9 cellular contexts compared by ENCODE assay signal in the genomic region with DNA sequence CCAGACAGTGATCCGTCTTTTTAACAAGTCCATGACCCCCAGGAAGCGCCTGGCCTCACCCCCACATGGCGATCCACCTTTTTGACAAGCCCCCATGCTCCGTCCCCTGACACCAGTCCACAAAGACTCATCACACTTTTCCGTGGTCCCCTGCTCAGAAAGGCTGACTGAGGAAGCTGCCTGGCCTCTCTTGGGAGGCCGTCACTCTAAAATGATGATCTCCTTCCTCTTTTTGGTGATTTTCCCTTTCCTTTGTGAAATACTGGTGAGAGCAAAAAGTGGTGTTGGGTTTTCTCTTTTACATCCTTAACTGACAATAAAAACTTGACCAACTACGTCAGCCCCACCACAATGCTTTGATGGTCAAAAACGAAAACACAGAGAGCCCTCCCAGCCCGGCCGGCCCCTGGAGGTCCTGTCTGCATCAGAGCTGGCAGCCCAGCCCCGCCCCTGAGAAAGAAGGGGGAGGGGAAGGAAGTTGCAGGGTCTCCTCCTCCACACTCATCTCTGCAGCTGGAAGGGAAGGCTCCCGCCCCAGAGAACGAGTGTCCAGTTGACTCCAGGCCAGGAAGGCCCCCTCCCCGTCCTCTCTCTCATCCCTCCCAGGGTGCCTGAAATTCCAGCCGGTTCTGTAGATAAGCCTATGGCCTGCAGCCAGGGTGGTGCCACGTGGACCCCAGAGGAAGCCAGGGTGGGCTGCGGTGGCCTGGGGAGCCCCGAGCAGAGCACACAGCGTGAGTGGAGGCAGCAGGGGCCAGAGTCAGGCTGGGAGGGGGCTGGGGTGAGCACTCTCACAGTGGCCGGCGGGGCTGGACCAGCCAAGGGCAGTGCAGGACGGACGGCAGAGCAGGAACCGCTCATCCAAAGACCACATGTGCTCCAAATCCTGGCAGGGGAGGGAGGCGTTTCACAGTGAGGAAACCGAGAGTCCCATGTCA. TPM values are rescaled to one million over a fixed set of nuclear protein-coding genes. Genes with fewer than 3 reads are reported as not detected.
DNase-seq lines count a peak whose midpoint lies in the region; ATAC-seq and TF ChIP-seq lines count a peak whose summit lies in the region.
"Had no signal": no experiment of that assay in that cellular context is flagged by ENCODE, and none has a peak within 500 bp of the region (broad histone marks: within the 10 kb centered on the region; RNA-seq: fewer than 3 reads in every experiment).

No MANE protein-coding gene starts in this region.

- POLR2A ChIA-PET in HEK293 (lab: Yijun Ruan, JAX): no interaction called here

- no peak overlapping the region for H3K27ac ChIP-seq in HEK293 (ENCODE audit: extremely low read depth, low read depth, low read length)
- H3K27ac ChIP-seq: KMS-11 had no signal

- no peaks in the 10 kb centered on the region for H3K4me1 ChIP-seq in HEK293 (ENCODE audit: control insufficient read depth, insufficient read depth, low read length)
- peaks cover 27% of the 10 kb centered on the region for H3K4me1 ChIP-seq in mucosa of descending colon (ENCODE audit: low read depth)

- peak overlapping the region; percentile 8; the same call in 1 of the 2 replicates for H3K4me3 ChIP-seq in GM12865 (ENCODE audit: low read depth, low read length)
- H3K4me3 ChIP-seq in HEK293 (ENCODE audit: low read depth, low read length): no peak overlapping the region
- no peak overlapping the region for H3K4me3 ChIP-seq in mucosa of descending colon

- intact Hi-C loops in mucosa of descending colon (cut with DNase I, micrococcal nuclease): no loop called here

- CTCF ChIA-PET in HEK293 (lab: Yijun Ruan, JAX): interaction anchor here (0.9 kb wide), 1 partner anchor 10 kb away, joined by 3 read pairs; no protein-coding TSS in a partner anchor

- no peak for ATAC-seq in mucosa of descending colon

- DNase-seq in GM12865 (ENCODE audit: low read depth) (peak; percentile 89), NAMALWA (ENCODE audit: low spot score) (peak; percentile 43), dermis blood vessel endothelial cell (peak; percentile 54), mucosa of descending colon (peak; percentile 64 to 73 (median 68)), NCI-H187 (lab: John Stamatoyannopoulos, UW) (no peak), NCI-H2029 (lab: John Stamatoyannopoulos, UW) (no peak), HK-2 (ENCODE audit: unreplicated experiment) (no peak)

- no peaks in the 10 kb centered on the region for H3K9me3 ChIP-seq in HEK293 (ENCODE audit: control insufficient read depth, insufficient read depth, low read depth, low read length)
- no peaks in the 10 kb centered on the region for H3K9me3 ChIP-seq in mucosa of descending colon

- TF ChIP-seq CTCF in GM12865 (IDR thresholded peaks at IDR 0.05; ENCODE audit: insufficient read depth, low read depth, low read length, missing control alignments) (no peak), HEK293 (tag by site-specific recombination; IDR thresholded peaks at IDR 0.05) (no peak), mucosa of descending colon (IDR thresholded peaks at IDR 0.05) (no peak)

- no peaks in the 10 kb centered on the region for H3K36me3 ChIP-seq in HEK293 (ENCODE audit: control insufficient read depth in 2 of 2, insufficient read depth in 1 of 2, low read length in 2 of 2)
- H3K36me3 ChIP-seq in mucosa of descending colon (ENCODE audit: low read depth): no peaks in the 10 kb centered on the region

TF ChIP-seq in HEK293, 187 proteins besides CTCF, POLR2A, EP300 and RAD21:
- TF ChIP-seq BCL11B (tag by site-specific recombination; IDR thresholded peaks at IDR 0.05; ENCODE audit: low read depth): no peak
- TF ChIP-seq ZIC2 (tag by site-specific recombination; IDR thresholded peaks at IDR 0.05): peak; percentile 81
TF ChIP-seq in HEK293: peak in this region for 1.

RNA-seq across cellular contexts. Expression of gene BIN1, which starts 19.9 kb away (rescaled TPM):
- 34.4 and 49.0 TPM in 2 replicates for total RNA-seq in dermis blood vessel endothelial cell
- total RNA-seq in mucosa of descending colon: 10 to 100 TPM; 37.6 to 65.7 (median 46.3) TPM

Comparison
In these comparisons a context has a peak if more than half of its experiments do, and no peak if none do; other contexts are left out.
1. DNase-seq: peak in GM12865 (single experiment), NAMALWA (single experiment), dermis blood vessel endothelial cell (single experiment) and mucosa of descending colon (3 of 3); none in NCI-H187 (0 of 2), NCI-H2029 (single experiment) and HK-2 (single experiment).